7 cellular contexts compared by ENCODE assay signal in genomic region chr2:96556441-96557330, GRCh38. TPM values are rescaled to one million over a fixed set of nuclear protein-coding genes. Genes with fewer than 3 reads are reported as not detected.
A peak's percentile ranks its signal among the peaks of the same experiment; 100 is the strongest.
DNase-seq lines count a peak whose midpoint lies in the region; ATAC-seq lines count a peak whose summit lies in the region.

No MANE protein-coding gene starts in this region.

- intact Hi-C loops in left ventricle myocardium superior (cut with micrococcal nuclease), result no loop called here

- peak; percentile 97 for DNase-seq in HS-5 (ENCODE audit: low read depth)
- peak; percentile 36 for DNase-seq in activated CD4-positive, CD25-positive, alpha-beta regulatory T cell treated with anti-CD3 and anti-CD28 coated beads, Interleukin-2, amount 50 U/mL, for 16 hours (ENCODE audit: low read depth, low spot score)
- peak; percentile 22 for DNase-seq in fibroblast of gingiva (ENCODE audit: low read depth)
- DNase-seq in stimulated activated CD8-positive, alpha-beta memory T cell treated with anti-CD3 and anti-CD28 coated beads, Interleukin-7, amount 100 ng/mL, for 48 hours (ENCODE audit: extremely low read depth in 1 of 2, low read depth in 1 of 2), result peak; percentile 34 to 70
- no peak for DNase-seq in left ventricle myocardium superior
- no peak for DNase-seq in NCI-H146 (lab: John Stamatoyannopoulos, UW)
- no peak for DNase-seq in central memory CD4-positive, alpha-beta T cell

- ATAC-seq in left ventricle myocardium superior, result no peak

RNA-seq across cellular contexts. Expression of gene ARID5A, which starts 20.1 kb away (rescaled TPM):
- 6.9 TPM for total RNA-seq in left ventricle myocardium superior

RNA-seq across cellular contexts. Expression of gene NEURL3, which starts 51.5 kb away (rescaled TPM):
- not detected for total RNA-seq in left ventricle myocardium superior

Comparison
In these comparisons a context has a peak if more than half of its experiments do, and no peak if none do; other contexts are left out.
1. DNase-seq: peak in HS-5 (single experiment), activated CD4-positive, CD25-positive, alpha-beta regulatory T cell treated with anti-CD3 and anti-CD28 coated beads, Interleukin-2, amount 50 U/mL, for 16 hours (single experiment), fibroblast of gingiva (single experiment) and stimulated activated CD8-positive, alpha-beta memory T cell treated with anti-CD3 and anti-CD28 coated beads, Interleukin-7, amount 100 ng/mL, for 48 hours (2 of 2); none in left ventricle myocardium superior (single experiment), NCI-H146 (single experiment) and central memory CD4-positive, alpha-beta T cell (single experiment).